34 cellular contexts compared by ENCODE assay signal in genomic region chr1:194353121-194353520, GRCh38.
"Had no signal": no experiment of that assay in that cellular context is flagged by ENCODE, and none has a peak within 500 bp of the region (broad histone marks: within the 10 kb centered on the region; RNA-seq: fewer than 3 reads in every experiment).

No MANE protein-coding gene starts in this region.

- DNase-seq: Karpas-422, Kasumi-1, MG63, MM.1S, MV-4-11, NCI-H1048, NCI-H1092, NCI-H1092 treated with DMSO at 0.1 percent for 48 hours, NCI-H1105, NCI-H1105 treated with DMSO at 0.1 percent for 48 hours, NCI-H1417, NCI-H1417 treated with DMSO at 0.1 percent for 48 hours, NCI-H1436, NCI-H1436 treated with DMSO at 0.1 percent for 48 hours, NCI-H146, NCI-H1694, NCI-H1694 treated with DMSO at 0.1 percent for 48 hours, NCI-H187 treated with DMSO at 0.1 percent for 48 hours, NCI-H1930, NCI-H2029, NCI-H2029 treated with DMSO at 0.1 percent for 48 hours, NCI-H2081, NCI-H2081 treated with DMSO at 0.1 percent for 48 hours, NCI-H2107, NCI-H2171, NCI-H2171 treated with DMSO at 0.1 percent for 48 hours, NCI-H2227 treated with DMSO at 0.1 percent for 48 hours, NCI-H226, NCI-H345, NCI-H446, NCI-H446 treated with DMSO at 0.1 percent for 48 hours, NCI-H510A, NCI-H510A treated with DMSO at 0.1 percent for 48 hours, NCI-H524 had no signal

- H3K4me3 ChIP-seq: MG63 had no signal

- H3K9me3 ChIP-seq: MG63 had no signal
